ENCODE assay signal across 9 cellular contexts in genomic region chr1:32716312-32717126, GRCh38. TPM values are rescaled to one million over a fixed set of nuclear protein-coding genes. Genes with fewer than 3 reads are reported as not detected.
A peak's percentile ranks its signal among the peaks of the same experiment; 100 is the strongest.
DNase-seq lines count a peak whose midpoint lies in the region; ATAC-seq, FAIRE-seq and TF ChIP-seq lines count a peak whose summit lies in the region.
"Had no signal": no experiment of that assay in that cellular context is flagged by ENCODE, and none has a peak within 500 bp of the region (broad histone marks: within the 10 kb centered on the region; RNA-seq: fewer than 3 reads in every experiment).

No MANE protein-coding gene starts in this region.

- POLR2A ChIA-PET in Panc1 (lab: Charles Lee) = no interaction called here
- POLR2A ChIA-PET in activated naive CD8-positive, alpha-beta T cell treated with anti-CD3 and anti-CD28 coated beads, Interleukin-2, amount 10 ng/mL, durations not matched to agents 7 days and 5 days (lab: Charles Lee) = interaction anchor here (1.1 kb wide), 1 partner anchor 57 kb away, joined by 3 read pairs; no protein-coding TSS in a partner anchor

- no peaks in the 10 kb centered on the region for H3K27me3 ChIP-seq in Panc1 (ENCODE audit: control insufficient read depth, insufficient read depth, low read length)

- H3K27ac ChIP-seq in Panc1 (ENCODE audit: low read length) = no peak overlapping the region; the same call in 1 of the 2 replicates
- H3K27ac ChIP-seq: neutrophil had no signal

- CTCF ChIA-PET in Panc1 (lab: Charles Lee) = no interaction called here

- peak overlapping the region; percentile 9; the same call in 1 of the 2 replicates for H3K4me3 ChIP-seq in Jurkat, Clone E6-1 (ENCODE audit: low read length)
- no peak overlapping the region for H3K4me3 ChIP-seq in Panc1 (ENCODE audit: low read depth in 2 of 2, low read length in 2 of 2)

- DNase-seq in GM12891 (ENCODE audit: insufficient read length, low spot score) (peak; percentile 82), Panc1 (ENCODE audit: low read depth, low spot score) (no peak), kidney tubule cell (ENCODE audit: low spot score) (peak; percentile 92), G401 (ENCODE audit: low spot score) (no peak)
- DNase-seq in Jurkat, Clone E6-1 (ENCODE audit: low read depth, low spot score) = peak; percentile 69
- DNase-seq in activated naive CD8-positive, alpha-beta T cell treated with anti-CD3 and anti-CD28 coated beads, Interleukin-2, amount 10 ng/mL, durations not matched to agents 7 days and 5 days = peak; percentile 67
- peak; percentile 32 for DNase-seq in stimulated activated CD8-positive, alpha-beta memory T cell treated with anti-CD3 and anti-CD28 coated beads, Interleukin-7, amount 100 ng/mL, for 24 hours (ENCODE audit: low read depth)

- ATAC-seq in Panc1 = peak; percentile 67
- peak; percentile 66 for ATAC-seq in activated naive CD8-positive, alpha-beta T cell treated with anti-CD3 and anti-CD28 coated beads, Interleukin-2, amount 10 ng/mL, durations not matched to agents 7 days and 5 days (ENCODE audit: low read depth)
- no peak for ATAC-seq in HG03159 (IDR thresholded peaks at IDR 0.05; ENCODE audit: unreplicated experiment)

- H3K36me3 ChIP-seq in Panc1 (ENCODE audit: control insufficient read depth, insufficient read depth, low read length) = no peaks in the 10 kb centered on the region
- H3K36me3 ChIP-seq: neutrophil had no signal

- peaks cover 5% of the 10 kb centered on the region; the same call in 1 of the 2 replicates for H3K4me1 ChIP-seq in Panc1 (ENCODE audit: control insufficient read depth, insufficient read depth, low read length)

- no TSS peak for BruUV-seq in Panc1 (replicated peaks; lab: Mats Ljungman, UMichigan)

- intact Hi-C loops in Panc1 (cut with micrococcal nuclease; ENCODE audit: unreplicated experiment) = no loop called here

- peaks cover 4% of the 10 kb centered on the region for H3K4me1 Mint-ChIP-seq in activated naive CD8-positive, alpha-beta T cell treated with anti-CD3 and anti-CD28 coated beads, Interleukin-2, amount 10 ng/mL, durations not matched to agents 7 days and 5 days

- H3K27ac Mint-ChIP-seq in activated naive CD8-positive, alpha-beta T cell treated with anti-CD3 and anti-CD28 coated beads, Interleukin-2, amount 10 ng/mL, durations not matched to agents 7 days and 5 days = peak overlapping the region; percentile 40

- peak; percentile 74 for FAIRE-seq in GM12891 (lab: Jason Lieb, UNC)

- no peak overlapping the region for H3K4me3 Mint-ChIP-seq in activated naive CD8-positive, alpha-beta T cell treated with anti-CD3 and anti-CD28 coated beads, Interleukin-2, amount 10 ng/mL, durations not matched to agents 7 days and 5 days

- TF ChIP-seq CTCF in Panc1 (IDR thresholded peaks at IDR 0.05) = no peak

- no peak for TF ChIP-seq POLR2A in GM12891 (IDR thresholded peaks at IDR 0.05; ENCODE audit: low read depth, low read length)

- H3K9me3 ChIP-seq in Panc1 (ENCODE audit: control insufficient read depth, insufficient read depth, low read depth, low read length) = no peaks in the 10 kb centered on the region
- H3K9me3 ChIP-seq: neutrophil had no signal

- in situ Hi-C loops in Panc1 (cut with HindIII; ENCODE audit: low pct_unique_long_range_greater_than_20kb, low sequenced_read_pairs) = loop anchor here (10.0 kb wide), 1 partner anchor 48 kb away; no protein-coding TSS in a partner anchor
- in situ Hi-C loops in G401 (cut with HindIII; ENCODE audit: low sequenced_read_pairs) = no loop called here

- H3K27me3 Mint-ChIP-seq in activated naive CD8-positive, alpha-beta T cell treated with anti-CD3 and anti-CD28 coated beads, Interleukin-2, amount 10 ng/mL, durations not matched to agents 7 days and 5 days = peaks cover 6% of the 10 kb centered on the region

- no peaks in the 10 kb centered on the region for H3K36me3 Mint-ChIP-seq in activated naive CD8-positive, alpha-beta T cell treated with anti-CD3 and anti-CD28 coated beads, Interleukin-2, amount 10 ng/mL, durations not matched to agents 7 days and 5 days

- no peaks in the 10 kb centered on the region for H3K9me3 Mint-ChIP-seq in activated naive CD8-positive, alpha-beta T cell treated with anti-CD3 and anti-CD28 coated beads, Interleukin-2, amount 10 ng/mL, durations not matched to agents 7 days and 5 days

TF ChIP-seq in GM12891, 5 proteins besides CTCF, POLR2A, EP300 and RAD21:
- TF ChIP-seq POLR2AphosphoS5 (IDR thresholded peaks at IDR 0.05; ENCODE audit: low read depth, low read length) (no peak), POU2F2 (IDR thresholded peaks at IDR 0.05; ENCODE audit: low read depth, low read length) (no peak), TAF1 (IDR thresholded peaks at IDR 0.05; ENCODE audit: low read depth, low read length) (no peak), PAX5 (IDR thresholded peaks at IDR 0.05; ENCODE audit: insufficient read depth, low read length, severe bottlenecking) (no peak), SPI1 (IDR thresholded peaks at IDR 0.05; ENCODE audit: low read depth, low read length) (no peak)

RNA-seq across cellular contexts. Expression of gene SYNC, which starts 13.9 kb away (rescaled TPM):
- not detected for polyA plus RNA-seq in GM12891 (2012; ENCODE audit: low read depth, missing spikeins)
- not detected for polyA plus RNA-seq in Jurkat, Clone E6-1 (2012; ENCODE audit: insufficient read depth, insufficient read length)
- total RNA-seq in Panc1 (2021; ENCODE audit: unreplicated experiment) = 1.3 TPM
- 1.2 TPM for polyA plus RNA-seq in Panc1 (2012; ENCODE audit: insufficient read length)
- total RNA-seq in activated naive CD8-positive, alpha-beta T cell treated with anti-CD3 and anti-CD28 coated beads, Interleukin-2, amount 10 ng/mL, durations not matched to agents 7 days and 5 days = not detected
- total RNA-seq in G401 (2014; rRNA removed; shearing (Covaris generic)) = 6.5 and 7.9 TPM in 2 replicates

Comparison
In these comparisons a context has a peak if more than half of its experiments do, and no peak if none do; other contexts are left out.
1. DNase-seq: peak in GM12891 (single experiment), Jurkat, Clone E6-1 (single experiment), activated naive CD8-positive, alpha-beta T cell treated with anti-CD3 and anti-CD28 coated beads, Interleukin-2, amount 10 ng/mL, durations not matched to agents 7 days and 5 days (single experiment), kidney tubule cell (single experiment) and stimulated activated CD8-positive, alpha-beta memory T cell treated with anti-CD3 and anti-CD28 coated beads, Interleukin-7, amount 100 ng/mL, for 24 hours (single experiment); none in Panc1 (single experiment) and G401 (single experiment).